ENCODE assay signal across 10 cellular contexts in the genomic region with DNA sequence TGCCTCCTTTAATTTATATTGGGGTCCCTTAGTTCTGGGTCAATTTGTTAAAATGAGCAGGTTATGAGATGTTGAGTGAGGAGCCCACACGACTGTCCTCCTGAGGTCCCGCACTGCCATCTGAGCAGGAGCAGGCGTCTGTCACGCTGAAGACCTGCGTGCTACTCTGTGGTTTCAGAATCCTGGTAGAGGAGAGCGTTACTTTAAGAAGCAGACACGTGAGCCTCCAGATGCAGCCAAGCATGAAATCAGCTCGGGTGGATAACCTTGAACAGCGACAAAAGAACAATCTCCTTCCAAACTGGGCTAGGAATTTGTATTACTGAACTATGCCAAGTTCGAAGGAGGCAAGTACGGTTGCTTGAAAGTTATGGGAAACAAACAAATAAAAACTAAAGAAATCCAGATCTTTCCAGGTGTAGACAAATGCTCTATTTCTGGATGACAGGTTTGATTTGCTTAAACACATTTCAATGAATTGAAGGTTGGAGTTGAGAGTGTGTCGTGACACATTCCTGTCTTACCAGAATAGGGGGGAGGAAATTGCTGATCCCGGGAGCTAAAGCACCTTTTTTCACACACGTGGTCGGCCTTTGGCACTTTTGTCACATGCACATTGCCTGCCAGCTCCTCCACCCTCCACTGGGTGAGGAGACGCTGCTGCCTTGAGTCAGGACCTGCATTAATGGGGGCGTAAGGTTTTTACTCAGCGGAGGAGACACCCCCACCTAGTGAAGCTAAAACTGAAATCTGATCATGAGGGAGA.
A peak's percentile ranks its signal among the peaks of the same experiment; 100 is the strongest.
DNase-seq lines count a peak whose midpoint lies in the region; ATAC-seq, FAIRE-seq and TF ChIP-seq lines count a peak whose summit lies in the region.
"Had no signal": no experiment of that assay in that cellular context is flagged by ENCODE, and none has a peak within 500 bp of the region (broad histone marks: within the 10 kb centered on the region; RNA-seq: fewer than 3 reads in every experiment).

No MANE protein-coding gene starts in this region.

- no peak overlapping the region for H3K4me2 ChIP-seq in HepG2 (ENCODE audit: low read depth, low read length)

- no peaks in the 10 kb centered on the region for H3K4me1 ChIP-seq in HepG2 (ENCODE audit: insufficient read depth, low read length)

- in situ Hi-C loops in ACHN (cut with HindIII; ENCODE audit: low pct_ligation_motif_present, low pct_unique_long_range_greater_than_20kb, low sequenced_read_pairs): no loop called here
- in situ Hi-C loops in HepG2 (cut with HindIII; ENCODE audit: extremely low pct_ligation_motif_present, low pct_unique_long_range_greater_than_20kb): no loop called here

- no peak for FAIRE-seq in HepG2 (lab: Jason Lieb, UNC)

- 11% methylated on average over 17 of the region's 18 CpGs for WGBS in HepG2 (ENCODE audit: low lambda C conversion rate)

- H3K79me2 ChIP-seq in HepG2 (ENCODE audit: insufficient read depth, low read length): no peaks in the 10 kb centered on the region

- H3K27me3 ChIP-seq in HepG2 (ENCODE audit: control insufficient read depth in 1 of 2, insufficient read depth in 2 of 2, low read length in 2 of 2): no peaks in the 10 kb centered on the region

- no peak for TF ChIP-seq RAD21 in HepG2 (CRISPR knock-in tag; IDR thresholded peaks at IDR 0.05)

- no peak for TF ChIP-seq CTCF in chondrocyte (IDR thresholded peaks at IDR 0.05)
- TF ChIP-seq CTCF in HepG2 (CRISPR knock-in tag; IDR thresholded peaks at IDR 0.05): no peak
- no peak for TF ChIP-seq CTCF in HFFc6 (IDR thresholded peaks at IDR 0.05)

- H3K4me3 ChIP-seq in HepG2 (replicated peaks in 1 of 3; ENCODE audit: insufficient read depth in 1 of 3, low read depth in 2 of 3, low read length in 3 of 3): no peak overlapping the region

- H3K27me3 Mint-ChIP-seq in chondrocyte (ENCODE audit: low read depth) (no peaks in the 10 kb centered on the region), HFFc6 (ENCODE audit: insufficient read depth) (no peaks in the 10 kb centered on the region)

- CTCF ChIA-PET in HepG2 (lab: Yijun Ruan, JAX; ENCODE audit: low intra/inter-chr PET ratio, low total read pairs): no interaction called here

- ATAC-seq in HepG2 (no peak), GM21367 (IDR thresholded peaks at IDR 0.05; ENCODE audit: unreplicated experiment) (no peak), GM18868 (IDR thresholded peaks at IDR 0.05; ENCODE audit: unreplicated experiment) (no peak)

- intact Hi-C loops in HepG2 (cut with micrococcal nuclease; ENCODE audit: unreplicated experiment): no loop called here

- no peak overlapping the region for H3K27ac ChIP-seq in HepG2 (ENCODE audit: extremely low read length, insufficient read depth, low read length)

- peak overlapping the region; percentile 35 for H3K4me3 Mint-ChIP-seq in chondrocyte (ENCODE audit: unreplicated experiment)
- H3K4me3 Mint-ChIP-seq in HFFc6: no peak overlapping the region

- H3K4me1 Mint-ChIP-seq in chondrocyte (ENCODE audit: low read depth): peaks cover 15% of the 10 kb centered on the region
- H3K4me1 Mint-ChIP-seq in HFFc6 (ENCODE audit: low read depth): no peaks in the 10 kb centered on the region

- TF ChIP-seq EP300 in HepG2 (IDR thresholded peaks at IDR 0.05; ENCODE audit: low read depth in 2 of 2, low read length in 2 of 2): no peak
- TF ChIP-seq EP300 in HepG2 (CRISPR knock-in tag; IDR thresholded peaks at IDR 0.05; ENCODE audit: borderline replicate concordance): no peak

- H3K36me3 ChIP-seq in HepG2 (replicated peaks in 1 of 2; ENCODE audit: control insufficient read depth in 1 of 2, insufficient read depth in 2 of 2, low read length in 2 of 2): no peaks in the 10 kb centered on the region

- POLR2A ChIA-PET in HepG2 (lab: Yijun Ruan, JAX): no interaction called here

- no peak overlapping the region for H3K9ac ChIP-seq in HepG2 (ENCODE audit: insufficient read depth, low read depth, low read length)

- H4K20me1 ChIP-seq in HepG2 (ENCODE audit: insufficient read depth, low read length): no peaks in the 10 kb centered on the region

- H3K27ac Mint-ChIP-seq in chondrocyte (ENCODE audit: unreplicated experiment) (no peak overlapping the region), HFFc6 (no peak overlapping the region)

- no peak overlapping the region for H2AFZ ChIP-seq in HepG2 (ENCODE audit: low read length)

- DNase-seq in ACHN: peak; percentile 34
- peak; percentile 73 to 84 for DNase-seq in NCI-H524 (lab: John Stamatoyannopoulos, UW)
- no peak for DNase-seq in chondrocyte (ENCODE audit: low spot score)
- peak; percentile 22 for DNase-seq in mucosa of gallbladder (ENCODE audit: low spot score)
- no peak for DNase-seq in HepG2 (ENCODE audit: low spot score)
- no peak for DNase-seq in HFFc6
- DNase-seq: erythroblast, NCI-H510A treated with DMSO at 0.1 percent for 48 hours had no signal

- peaks cover 11% of the 10 kb centered on the region for H3K9me3 ChIP-seq in HepG2 (ENCODE audit: low read length)

- BruUV-seq in HepG2 (replicated peaks; lab: Mats Ljungman, UMichigan): no TSS peak

- H3K9me3 Mint-ChIP-seq in chondrocyte (ENCODE audit: low read depth): no peaks in the 10 kb centered on the region
- peaks cover 17% of the 10 kb centered on the region for H3K9me3 Mint-ChIP-seq in HFFc6

- no peak for TF ChIP-seq POLR2A in HepG2 (IDR thresholded peaks at IDR 0.05; ENCODE audit: insufficient read depth in 1 of 2, low read depth in 2 of 2, low read length in 2 of 2)

- no peaks in the 10 kb centered on the region for H3K36me3 Mint-ChIP-seq in chondrocyte (ENCODE audit: low read depth)
- no peaks in the 10 kb centered on the region for H3K36me3 Mint-ChIP-seq in HFFc6 (ENCODE audit: low read depth)

TF ChIP-seq in HepG2, 621 proteins besides CTCF, POLR2A, EP300 and RAD21:
- no peak for TF ChIP-seq NFE2L1 (CRISPR knock-in tag; IDR thresholded peaks at IDR 0.05; ENCODE audit: borderline replicate concordance)
- TF ChIP-seq, protein P1, sequence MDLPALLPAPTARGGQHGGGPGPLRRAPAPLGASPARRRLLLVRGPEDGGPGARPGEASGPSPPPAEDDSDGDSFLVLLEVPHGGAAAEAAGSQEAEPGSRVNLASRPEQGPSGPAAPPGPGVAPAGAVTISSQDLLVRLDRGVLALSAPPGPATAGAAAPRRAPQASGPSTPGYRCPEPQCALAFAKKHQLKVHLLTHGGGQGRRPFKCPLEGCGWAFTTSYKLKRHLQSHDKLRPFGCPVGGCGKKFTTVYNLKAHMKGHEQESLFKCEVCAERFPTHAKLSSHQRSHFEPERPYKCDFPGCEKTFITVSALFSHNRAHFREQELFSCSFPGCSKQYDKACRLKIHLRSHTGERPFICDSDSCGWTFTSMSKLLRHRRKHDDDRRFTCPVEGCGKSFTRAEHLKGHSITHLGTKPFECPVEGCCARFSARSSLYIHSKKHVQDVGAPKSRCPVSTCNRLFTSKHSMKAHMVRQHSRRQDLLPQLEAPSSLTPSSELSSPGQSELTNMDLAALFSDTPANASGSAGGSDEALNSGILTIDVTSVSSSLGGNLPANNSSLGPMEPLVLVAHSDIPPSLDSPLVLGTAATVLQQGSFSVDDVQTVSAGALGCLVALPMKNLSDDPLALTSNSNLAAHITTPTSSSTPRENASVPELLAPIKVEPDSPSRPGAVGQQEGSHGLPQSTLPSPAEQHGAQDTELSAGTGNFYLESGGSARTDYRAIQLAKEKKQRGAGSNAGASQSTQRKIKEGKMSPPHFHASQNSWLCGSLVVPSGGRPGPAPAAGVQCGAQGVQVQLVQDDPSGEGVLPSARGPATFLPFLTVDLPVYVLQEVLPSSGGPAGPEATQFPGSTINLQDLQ (CRISPR knock-in tag; IDR thresholded peaks at IDR 0.05): no peak
- TF ChIP-seq, protein P2, sequence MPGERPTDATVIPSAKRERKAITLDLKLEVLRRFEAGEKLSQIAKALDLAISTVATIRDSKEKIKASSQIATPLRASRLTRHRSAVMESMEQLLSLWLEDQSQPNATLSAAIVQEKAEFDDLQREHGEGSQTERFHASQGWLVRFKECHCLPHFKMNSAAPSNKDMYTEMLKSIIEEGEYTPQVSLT (CRISPR knock-in tag; IDR thresholded peaks at IDR 0.05; ENCODE audit: borderline replicate concordance, low read depth): no peak
- no peak for TF ChIP-seq RNF2 (conservative IDR thresholded peaks at IDR 0.05; ENCODE audit: low read depth)
- no peak for TF ChIP-seq NONO (IDR thresholded peaks at IDR 0.05)
- no peak for TF ChIP-seq NONO (CRISPR knock-in tag; conservative IDR thresholded peaks at IDR 0.05)
- no peak for TF ChIP-seq EEA1 (CRISPR knock-in tag; IDR thresholded peaks at IDR 0.05; ENCODE audit: borderline replicate concordance)
- TF ChIP-seq, protein P3, sequence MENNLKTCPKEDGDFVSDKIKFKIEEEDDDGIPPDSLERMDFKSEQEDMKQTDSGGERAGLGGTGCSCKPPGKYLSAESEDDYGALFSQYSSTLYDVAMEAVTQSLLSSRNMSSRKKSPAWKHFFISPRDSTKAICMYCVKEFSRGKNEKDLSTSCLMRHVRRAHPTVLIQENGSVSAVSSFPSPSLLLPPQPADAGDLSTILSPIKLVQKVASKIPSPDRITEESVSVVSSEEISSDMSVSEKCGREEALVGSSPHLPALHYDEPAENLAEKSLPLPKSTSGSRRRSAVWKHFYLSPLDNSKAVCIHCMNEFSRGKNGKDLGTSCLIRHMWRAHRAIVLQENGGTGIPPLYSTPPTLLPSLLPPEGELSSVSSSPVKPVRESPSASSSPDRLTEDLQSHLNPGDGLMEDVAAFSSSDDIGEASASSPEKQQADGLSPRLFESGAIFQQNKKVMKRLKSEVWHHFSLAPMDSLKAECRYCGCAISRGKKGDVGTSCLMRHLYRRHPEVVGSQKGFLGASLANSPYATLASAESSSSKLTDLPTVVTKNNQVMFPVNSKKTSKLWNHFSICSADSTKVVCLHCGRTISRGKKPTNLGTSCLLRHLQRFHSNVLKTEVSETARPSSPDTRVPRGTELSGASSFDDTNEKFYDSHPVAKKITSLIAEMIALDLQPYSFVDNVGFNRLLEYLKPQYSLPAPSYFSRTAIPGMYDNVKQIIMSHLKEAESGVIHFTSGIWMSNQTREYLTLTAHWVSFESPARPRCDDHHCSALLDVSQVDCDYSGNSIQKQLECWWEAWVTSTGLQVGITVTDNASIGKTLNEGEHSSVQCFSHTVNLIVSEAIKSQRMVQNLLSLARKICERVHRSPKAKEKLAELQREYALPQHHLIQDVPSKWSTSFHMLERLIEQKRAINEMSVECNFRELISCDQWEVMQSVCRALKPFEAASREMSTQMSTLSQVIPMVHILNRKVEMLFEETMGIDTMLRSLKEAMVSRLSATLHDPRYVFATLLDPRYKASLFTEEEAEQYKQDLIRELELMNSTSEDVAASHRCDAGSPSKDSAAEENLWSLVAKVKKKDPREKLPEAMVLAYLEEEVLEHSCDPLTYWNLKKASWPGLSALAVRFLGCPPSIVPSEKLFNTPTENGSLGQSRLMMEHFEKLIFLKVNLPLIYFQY (CRISPR knock-in tag; IDR thresholded peaks at IDR 0.05; ENCODE audit: borderline replicate concordance): no peak
- TF ChIP-seq ZNF782 (CRISPR knock-in tag; IDR thresholded peaks at IDR 0.05; ENCODE audit: borderline replicate concordance): no peak
- no peak for TF ChIP-seq JARID2 (CRISPR knock-in tag; IDR thresholded peaks at IDR 0.05; ENCODE audit: insufficient replicate concordance)
- TF ChIP-seq POLR2G (IDR thresholded peaks at IDR 0.05; ENCODE audit: low read depth, low read length): no peak

Comparison
In these comparisons a context has a peak if more than half of its experiments do, and no peak if none do; other contexts are left out.
1. DNase-seq: peak in ACHN (single experiment), NCI-H524 (2 of 2) and mucosa of gallbladder (single experiment); none in chondrocyte (single experiment), HepG2 (single experiment) and HFFc6 (single experiment).